In the genomic region with DNA sequence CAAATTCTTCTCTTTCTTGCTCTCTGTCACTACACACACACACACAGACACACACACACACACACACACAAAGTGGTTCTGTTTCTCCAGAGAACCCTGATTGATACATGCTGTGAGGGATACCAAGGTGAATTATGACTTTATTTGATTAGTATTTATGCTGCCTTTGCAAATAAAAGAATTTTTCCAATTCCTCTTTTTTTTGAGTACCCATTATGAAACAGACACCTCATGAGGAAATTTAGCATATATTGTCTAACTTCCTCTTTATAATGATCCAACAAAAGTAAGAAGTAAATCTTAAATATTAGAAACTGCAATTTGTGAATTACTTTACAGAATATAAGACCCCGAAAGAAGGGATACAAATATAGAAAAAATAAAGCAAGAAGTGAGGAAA, we compare ENCODE assay signal across 19 cellular contexts.
"Had no signal": no experiment of that assay in that cellular context is flagged by ENCODE, and none has a peak within 500 bp of the region (broad histone marks: within the 10 kb centered on the region; RNA-seq: fewer than 3 reads in every experiment).

No MANE protein-coding gene starts in this region.

- H3K9me3 Mint-ChIP-seq: activated naive CD4-positive, alpha-beta T cell treated with anti-CD3 and anti-CD28 coated beads, Interleukin-2, amount 50 U/mL, for 24 hours; activated T-cell treated with anti-CD3 and anti-CD28 coated beads, Interleukin-2, amount 50 U/mL, for 72 hours; central memory CD8-positive, alpha-beta T cell; nephron; stimulated activated naive CD8-positive, alpha-beta T cell treated with anti-CD3 and anti-CD28 coated beads, Interleukin-15, amount 100 ng/mL, for 72 hours; type B pancreatic cell had no signal

- DNase-seq: activated CD4-positive, alpha-beta T cell treated with anti-CD3 and anti-CD28 coated beads, Interleukin-2, amount 50 U/mL, for 4 hours; activated gamma-delta T cell; activated T-cell treated with anti-CD3 and anti-CD28 coated beads, Interleukin-2, amount 50 U/mL, for 72 hours; colonic mucosa; gastrocnemius medialis; head of caudate nucleus; left ventricle myocardium inferior; mammary epithelial cell; midbrain; nucleus accumbens; stimulated activated CD4-positive, alpha-beta T cell treated with anti-CD3 and anti-CD28 coated beads, Interleukin-4, amount 100 ng/mL, for 1 hour; stimulated activated naive CD8-positive, alpha-beta T cell treated with anti-CD3 and anti-CD28 coated beads, Interleukin-15, amount 100 ng/mL, for 72 hours; testis had no signal

- H3K4me3 Mint-ChIP-seq: activated naive CD4-positive, alpha-beta T cell treated with anti-CD3 and anti-CD28 coated beads, Interleukin-2, amount 50 U/mL, for 24 hours; activated T-cell treated with anti-CD3 and anti-CD28 coated beads, Interleukin-2, amount 50 U/mL, for 72 hours; central memory CD8-positive, alpha-beta T cell; nephron; stimulated activated naive CD8-positive, alpha-beta T cell treated with anti-CD3 and anti-CD28 coated beads, Interleukin-15, amount 100 ng/mL, for 72 hours; type B pancreatic cell had no signal

- H3K4me1 Mint-ChIP-seq: activated naive CD4-positive, alpha-beta T cell treated with anti-CD3 and anti-CD28 coated beads, Interleukin-2, amount 50 U/mL, for 24 hours; central memory CD8-positive, alpha-beta T cell; nephron; stimulated activated naive CD8-positive, alpha-beta T cell treated with anti-CD3 and anti-CD28 coated beads, Interleukin-15, amount 100 ng/mL, for 72 hours had no signal

- H3K27ac Mint-ChIP-seq: activated naive CD4-positive, alpha-beta T cell treated with anti-CD3 and anti-CD28 coated beads, Interleukin-2, amount 50 U/mL, for 24 hours; activated T-cell treated with anti-CD3 and anti-CD28 coated beads, Interleukin-2, amount 50 U/mL, for 72 hours; nephron; stimulated activated naive CD8-positive, alpha-beta T cell treated with anti-CD3 and anti-CD28 coated beads, Interleukin-15, amount 100 ng/mL, for 72 hours; type B pancreatic cell had no signal

- H3K27ac ChIP-seq: ascending aorta, colonic mucosa, gastrocnemius medialis, left ventricle myocardium inferior, testis had no signal

- H3K4me3 ChIP-seq: ascending aorta, colonic mucosa, gastrocnemius medialis, left ventricle myocardium inferior, smooth muscle cell, testis had no signal

- H3K36me3 Mint-ChIP-seq: activated naive CD4-positive, alpha-beta T cell treated with anti-CD3 and anti-CD28 coated beads, Interleukin-2, amount 50 U/mL, for 24 hours; type B pancreatic cell had no signal
